Comparison of ENCODE assay signal across 9 cellular contexts in genomic region chr17:77892469-77893143, GRCh38.
DNase-seq lines count a peak whose midpoint lies in the region; ATAC-seq and TF ChIP-seq lines count a peak whose summit lies in the region.
"Had no signal": no experiment of that assay in that cellular context is flagged by ENCODE, and none has a peak within 500 bp of the region (broad histone marks: within the 10 kb centered on the region; RNA-seq: fewer than 3 reads in every experiment).

No MANE protein-coding gene starts in this region.

- POLR2A ChIA-PET in PC-3 (lab: Charles Lee; ENCODE audit: unreplicated experiment): no interaction called here

- H3K9ac ChIP-seq in PC-3 (ENCODE audit: low read length): no peak overlapping the region
- H3K9ac ChIP-seq: GM23248 had no signal

- H4K20me1 ChIP-seq in PC-3 (ENCODE audit: low read length): no peaks in the 10 kb centered on the region

- H3K4me3 ChIP-seq in AG09309 (ENCODE audit: control insufficient read depth, low read depth, low read length) (no peak overlapping the region), GM12864 (ENCODE audit: low read depth, low read length) (no peak overlapping the region), PC-3 (ENCODE audit: low read length) (no peak overlapping the region)
- H3K4me3 ChIP-seq: GM23248 had no signal

- H3K27me3 Mint-ChIP-seq in T-helper 2 cell treated with Interferon-gamma antibody and Interleukin-4, amounts not matched to agents 5 μg/mL and 100 μg/mL, for 36 hours (ENCODE audit: low read depth): peaks cover 23% of the 10 kb centered on the region

- no peaks in the 10 kb centered on the region for H3K36me3 Mint-ChIP-seq in T-helper 2 cell treated with Interferon-gamma antibody and Interleukin-4, amounts not matched to agents 5 μg/mL and 100 μg/mL, for 36 hours (ENCODE audit: low read depth)
- no peaks in the 10 kb centered on the region for H3K36me3 Mint-ChIP-seq in stimulated activated effector memory CD8-positive, alpha-beta T cell treated with anti-CD3 and anti-CD28 coated beads, Interleukin-12 subunit alpha, Interleukin-12 subunit beta, amount 100 ng/mL, for 72 hours

- H3F3A ChIP-seq in PC-3 (ENCODE audit: low read length, unreplicated experiment): no peaks in the 10 kb centered on the region

- no TSS peak for BruUV-seq in PC-3 (replicated peaks; lab: Mats Ljungman, UMichigan)

- intact Hi-C loops in PC-3 (cut with micrococcal nuclease): no loop called here

- H3K79me2 ChIP-seq in PC-3 (ENCODE audit: low read length): no peaks in the 10 kb centered on the region

- CTCF ChIA-PET in PC-3 (lab: Charles Lee): no interaction called here

- H3K4me3 Mint-ChIP-seq in T-helper 2 cell treated with Interferon-gamma antibody and Interleukin-4, amounts not matched to agents 5 μg/mL and 100 μg/mL, for 36 hours: no peak overlapping the region
- no peak overlapping the region for H3K4me3 Mint-ChIP-seq in stimulated activated effector memory CD8-positive, alpha-beta T cell treated with anti-CD3 and anti-CD28 coated beads, Interleukin-12 subunit alpha, Interleukin-12 subunit beta, amount 100 ng/mL, for 72 hours

- H3K9me3 Mint-ChIP-seq in T-helper 2 cell treated with Interferon-gamma antibody and Interleukin-4, amounts not matched to agents 5 μg/mL and 100 μg/mL, for 36 hours: no peaks in the 10 kb centered on the region
- H3K9me3 Mint-ChIP-seq in stimulated activated effector memory CD8-positive, alpha-beta T cell treated with anti-CD3 and anti-CD28 coated beads, Interleukin-12 subunit alpha, Interleukin-12 subunit beta, amount 100 ng/mL, for 72 hours: no peaks in the 10 kb centered on the region

- peaks cover 44% of the 10 kb centered on the region for H3K27me3 ChIP-seq in PC-3 (ENCODE audit: low read length)

- H3K4me1 ChIP-seq in PC-3 (ENCODE audit: insufficient read depth, low read length): peaks cover 6% of the 10 kb centered on the region; the same call in 1 of the 2 replicates

- DNase-seq in AG09309 (ENCODE audit: low read depth): no peak
- no peak for DNase-seq in GM12864 (ENCODE audit: low read depth)
- peak; percentile 18 for DNase-seq in PC-3
- DNase-seq in iPS-NIHi11 (ENCODE audit: low spot score): peak; percentile 82
- DNase-seq in NCI-H1048 (lab: John Stamatoyannopoulos, UW): no peak
- no peak for DNase-seq in HK-2 (ENCODE audit: unreplicated experiment)
- DNase-seq in T-helper 2 cell treated with Interferon-gamma antibody and Interleukin-4, amounts not matched to agents 5 μg/mL and 100 μg/mL, for 36 hours (ENCODE audit: low spot score): no peak
- no peak for DNase-seq in stimulated activated effector memory CD8-positive, alpha-beta T cell treated with anti-CD3 and anti-CD28 coated beads, Interleukin-12 subunit alpha, Interleukin-12 subunit beta, amount 100 ng/mL, for 72 hours (ENCODE audit: low spot score in 2 of 2)
- DNase-seq: GM23248 had no signal

- no peaks in the 10 kb centered on the region for H3K9me3 ChIP-seq in PC-3 (ENCODE audit: low read length)

- TF ChIP-seq CTCF in AG09309 (IDR thresholded peaks at IDR 0.05; ENCODE audit: control insufficient read depth, insufficient read depth, low read depth, low read length, missing control alignments) (peak; percentile 20), GM12864 (IDR thresholded peaks at IDR 0.05; ENCODE audit: low read depth, low read length, missing control alignments) (peak; percentile 28), PC-3 (conservative IDR thresholded peaks at IDR 0.05; ENCODE audit: low read depth, low read length) (peak; percentile 65)

- H3K36me3 ChIP-seq in PC-3 (ENCODE audit: low read depth, low read length): no peaks in the 10 kb centered on the region

- H2AFZ ChIP-seq in PC-3 (ENCODE audit: low read length): no peak overlapping the region
- H2AFZ ChIP-seq: GM23248 had no signal

- no peak overlapping the region for H3K27ac ChIP-seq in PC-3 (ENCODE audit: low read length)
- H3K27ac ChIP-seq: GM23248 had no signal

- ATAC-seq in PC-3: no peak
- ATAC-seq in stimulated activated effector memory CD8-positive, alpha-beta T cell treated with anti-CD3 and anti-CD28 coated beads, Interleukin-12 subunit alpha, Interleukin-12 subunit beta, amount 100 ng/mL, for 72 hours: no peak

- no peak overlapping the region for H3K4me2 ChIP-seq in PC-3 (ENCODE audit: low read length)

- no peak overlapping the region for H3K27ac Mint-ChIP-seq in T-helper 2 cell treated with Interferon-gamma antibody and Interleukin-4, amounts not matched to agents 5 μg/mL and 100 μg/mL, for 36 hours
- no peak overlapping the region for H3K27ac Mint-ChIP-seq in stimulated activated effector memory CD8-positive, alpha-beta T cell treated with anti-CD3 and anti-CD28 coated beads, Interleukin-12 subunit alpha, Interleukin-12 subunit beta, amount 100 ng/mL, for 72 hours

- H3K9me2 ChIP-seq in PC-3 (replicated peaks; ENCODE audit: low read length): no peaks in the 10 kb centered on the region

- peaks cover 8% of the 10 kb centered on the region for H3K4me1 Mint-ChIP-seq in T-helper 2 cell treated with Interferon-gamma antibody and Interleukin-4, amounts not matched to agents 5 μg/mL and 100 μg/mL, for 36 hours (ENCODE audit: low read depth)
- H3K4me1 Mint-ChIP-seq in stimulated activated effector memory CD8-positive, alpha-beta T cell treated with anti-CD3 and anti-CD28 coated beads, Interleukin-12 subunit alpha, Interleukin-12 subunit beta, amount 100 ng/mL, for 72 hours: peaks cover 28% of the 10 kb centered on the region

Comparison
In these comparisons a context has a peak if more than half of its experiments do, and no peak if none do; other contexts are left out.
1. DNase-seq: peak in PC-3 (single experiment) and iPS-NIHi11 (single experiment); none in AG09309 (single experiment), GM12864 (single experiment), NCI-H1048 (single experiment), HK-2 (single experiment), T-helper 2 cell treated with Interferon-gamma antibody and Interleukin-4, amounts not matched to agents 5 μg/mL and 100 μg/mL, for 36 hours (single experiment) and stimulated activated effector memory CD8-positive, alpha-beta T cell treated with anti-CD3 and anti-CD28 coated beads, Interleukin-12 subunit alpha, Interleukin-12 subunit beta, amount 100 ng/mL, for 72 hours (0 of 2).
2. Peak in every context shown above with its lines, with median percentiles within 50 percentile points of each other: CTCF ChIP-seq.